Comparison of ENCODE assay signal across 9 cellular contexts in the genomic region with DNA sequence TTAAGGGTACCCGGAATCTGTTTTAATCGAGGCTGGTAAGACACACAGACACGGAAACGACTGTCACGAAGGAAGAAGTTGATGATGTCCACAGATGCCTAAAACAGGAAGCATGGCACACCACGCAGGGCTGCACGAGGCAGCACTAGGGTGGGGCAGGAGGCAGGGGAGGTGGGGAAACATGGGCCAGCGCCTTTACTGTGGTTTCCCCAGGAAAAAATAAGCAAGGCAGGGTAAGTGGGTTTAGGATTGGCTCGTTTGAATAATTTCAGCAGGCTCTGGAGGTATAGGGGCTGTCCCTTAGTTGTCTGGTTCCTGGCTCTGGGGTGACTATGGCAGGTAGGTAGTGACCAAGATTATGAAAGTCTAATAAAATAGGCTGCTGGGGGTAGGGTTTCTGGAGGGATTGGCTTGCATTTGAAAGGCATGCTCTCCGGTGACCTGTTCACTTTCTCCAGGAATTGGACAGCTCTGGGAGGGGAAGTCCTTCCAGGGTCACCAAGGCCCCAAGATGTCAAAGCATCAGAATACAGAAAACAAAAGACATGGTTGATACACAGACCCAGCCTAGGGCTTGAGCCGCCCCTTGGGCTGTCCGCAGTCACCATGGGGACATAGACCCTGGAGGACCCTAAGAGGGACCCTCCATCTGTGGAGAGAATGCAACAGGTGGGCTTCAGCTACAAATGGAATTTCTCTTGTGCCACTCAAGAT. TPM values are rescaled to one million over a fixed set of nuclear protein-coding genes. Genes with fewer than 3 reads are reported as not detected.
A peak's percentile ranks its signal among the peaks of the same experiment; 100 is the strongest.
DNase-seq lines count a peak whose midpoint lies in the region; ATAC-seq and TF ChIP-seq lines count a peak whose summit lies in the region.
"Had no signal": no experiment of that assay in that cellular context is flagged by ENCODE, and none has a peak within 500 bp of the region (broad histone marks: within the 10 kb centered on the region; RNA-seq: fewer than 3 reads in every experiment).

No MANE protein-coding gene starts in this region.

- no peaks in the 10 kb centered on the region for H3K9me3 ChIP-seq in left ventricle myocardium inferior (replicated peaks)
- H3K9me3 ChIP-seq: A549 had no signal

- H3K27ac Mint-ChIP-seq in stimulated activated naive CD8-positive, alpha-beta T cell treated with anti-CD3 and anti-CD28 coated beads, Interleukin-15, amount 100 ng/mL, for 72 hours: peak overlapping the region; percentile 75 to 86
- no peak overlapping the region for H3K27ac Mint-ChIP-seq in endothelial cell (ENCODE audit: unreplicated experiment)

- peak overlapping the region; percentile 38 to 77 for H3K4me3 Mint-ChIP-seq in stimulated activated naive CD8-positive, alpha-beta T cell treated with anti-CD3 and anti-CD28 coated beads, Interleukin-15, amount 100 ng/mL, for 72 hours
- no peak overlapping the region for H3K4me3 Mint-ChIP-seq in endothelial cell (ENCODE audit: unreplicated experiment)

- no peak for TF ChIP-seq CTCF in left ventricle myocardium inferior (IDR thresholded peaks at IDR 0.05; ENCODE audit: borderline replicate concordance)
- TF ChIP-seq CTCF in endothelial cell (IDR thresholded peaks at IDR 0.05; ENCODE audit: unreplicated experiment): no peak

- peaks cover 36% of the 10 kb centered on the region for H3K4me1 ChIP-seq in left ventricle myocardium inferior

- H3K36me3 ChIP-seq in left ventricle myocardium inferior: no peaks in the 10 kb centered on the region

- H3K27me3 Mint-ChIP-seq in stimulated activated naive CD8-positive, alpha-beta T cell treated with anti-CD3 and anti-CD28 coated beads, Interleukin-15, amount 100 ng/mL, for 72 hours: no peaks in the 10 kb centered on the region
- peaks cover 2% of the 10 kb centered on the region for H3K27me3 Mint-ChIP-seq in endothelial cell (ENCODE audit: unreplicated experiment)

- intact Hi-C loops in left ventricle myocardium inferior (cut with micrococcal nuclease): loop anchor here (5.0 to 10.0 kb wide), 3 partner anchors 67 to 602 kb away; a partner anchor contains a TSS

- H3K27me3 ChIP-seq in left ventricle myocardium inferior (ENCODE audit: low read depth): no peaks in the 10 kb centered on the region

- DNase-seq in activated T-cell treated with anti-CD3 and anti-CD28 coated beads for 1 hour (ENCODE audit: low read depth) (peak; percentile 7), activated T-cell treated with anti-CD3 and anti-CD28 coated beads for 4 hours (no peak), left ventricle myocardium inferior (peak; percentile 49), endothelial cell (ENCODE audit: low spot score) (no peak)
- peak; percentile 22 to 34 for DNase-seq in activated CD4-positive, alpha-beta T cell treated with anti-CD3 and anti-CD28 coated beads, Interleukin-2, amount 50 U/mL, for 48 hours
- DNase-seq in stimulated activated naive CD8-positive, alpha-beta T cell treated with anti-CD3 and anti-CD28 coated beads, Interleukin-15, amount 100 ng/mL, for 72 hours: peak; percentile 30 to 63

- H3K4me1 Mint-ChIP-seq in stimulated activated naive CD8-positive, alpha-beta T cell treated with anti-CD3 and anti-CD28 coated beads, Interleukin-15, amount 100 ng/mL, for 72 hours: peaks cover 34% of the 10 kb centered on the region
- peaks cover 8% of the 10 kb centered on the region for H3K4me1 Mint-ChIP-seq in endothelial cell (ENCODE audit: unreplicated experiment)

- peak overlapping the region; percentile 10 for H3K27ac ChIP-seq in left ventricle myocardium inferior (replicated peaks)
- H3K27ac ChIP-seq: A549 had no signal

- no peaks in the 10 kb centered on the region for H3K36me3 Mint-ChIP-seq in endothelial cell (ENCODE audit: low read depth, unreplicated experiment)

- peak; percentile 96 for ATAC-seq in stimulated activated naive CD8-positive, alpha-beta T cell treated with anti-CD3 and anti-CD28 coated beads, Interleukin-15, amount 100 ng/mL, for 72 hours
- ATAC-seq in GM19023 (IDR thresholded peaks at IDR 0.05; ENCODE audit: unreplicated experiment) (no peak), GM21576 (IDR thresholded peaks at IDR 0.05; ENCODE audit: unreplicated experiment) (no peak)
- ATAC-seq: A549 had no signal

- no peak overlapping the region for H3K4me3 ChIP-seq in left ventricle myocardium inferior
- H3K4me3 ChIP-seq: A549 had no signal

- no peaks in the 10 kb centered on the region for H3K9me3 Mint-ChIP-seq in stimulated activated naive CD8-positive, alpha-beta T cell treated with anti-CD3 and anti-CD28 coated beads, Interleukin-15, amount 100 ng/mL, for 72 hours
- H3K9me3 Mint-ChIP-seq in endothelial cell (ENCODE audit: unreplicated experiment): no peaks in the 10 kb centered on the region

RNA-seq across cellular contexts. Expression of a gene that starts 35.3 kb away (rescaled TPM):
- 2.9 TPM for total RNA-seq in left ventricle myocardium inferior
- not detected for total RNA-seq in endothelial cell (ENCODE audit: unreplicated experiment)

Comparison
In these comparisons a context has a peak if more than half of its experiments do, and no peak if none do; other contexts are left out.
1. DNase-seq: peak in activated T-cell treated with anti-CD3 and anti-CD28 coated beads for 1 hour (single experiment), activated CD4-positive, alpha-beta T cell treated with anti-CD3 and anti-CD28 coated beads, Interleukin-2, amount 50 U/mL, for 48 hours (2 of 2), left ventricle myocardium inferior (single experiment) and stimulated activated naive CD8-positive, alpha-beta T cell treated with anti-CD3 and anti-CD28 coated beads, Interleukin-15, amount 100 ng/mL, for 72 hours (2 of 2); none in activated T-cell treated with anti-CD3 and anti-CD28 coated beads for 4 hours (single experiment) and endothelial cell (single experiment).